Comparison of ENCODE assay signal across 8 cellular contexts in the genomic region with DNA sequence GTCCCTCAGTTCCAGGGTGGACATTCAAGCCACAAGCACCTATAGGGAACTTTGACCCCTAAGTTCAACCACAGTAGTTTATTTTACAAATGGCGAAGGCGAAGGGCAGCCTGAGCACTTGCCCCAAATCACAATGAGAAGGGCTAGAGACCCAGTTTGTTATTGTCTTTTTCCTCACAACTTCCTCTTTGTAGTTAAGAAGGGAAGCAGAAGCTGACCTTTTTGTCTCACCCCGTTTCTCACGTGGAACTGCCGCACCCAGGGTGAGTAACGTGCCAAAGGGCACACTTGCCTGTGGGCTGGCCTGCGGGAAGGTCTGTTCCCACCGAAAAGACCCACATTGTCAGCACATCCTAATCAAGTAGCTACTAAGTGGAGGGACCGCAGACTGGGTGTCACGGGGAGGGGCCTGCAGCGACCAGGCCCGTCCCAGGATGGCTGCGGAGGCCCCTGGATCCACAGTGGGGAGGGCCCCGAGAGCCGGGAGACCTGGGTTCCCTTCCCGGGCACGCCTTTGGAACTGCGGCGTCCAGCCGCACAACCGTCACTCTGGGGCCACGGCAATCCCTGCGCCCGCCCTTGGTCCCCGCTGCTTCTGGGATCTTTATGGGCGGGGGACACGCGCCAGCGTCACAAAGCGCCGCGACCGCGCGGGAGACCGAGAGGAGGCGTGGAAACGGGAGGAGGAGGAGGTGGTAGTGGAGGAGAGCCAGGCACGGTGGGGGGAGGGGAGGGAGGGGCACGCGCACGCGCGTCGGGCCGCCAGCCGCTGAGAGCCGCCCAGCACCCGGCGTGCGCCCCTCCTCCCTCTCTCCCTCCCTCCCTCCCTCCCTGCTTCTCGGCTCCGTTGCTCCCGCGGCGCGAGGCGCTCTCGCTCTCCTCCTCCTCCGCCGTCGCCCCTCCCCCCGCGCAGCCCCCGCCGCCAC. TPM values are rescaled to one million over a fixed set of nuclear protein-coding genes. Genes with fewer than 3 reads are reported as not detected.
DNase-seq lines count a peak whose midpoint lies in the region; ATAC-seq and TF ChIP-seq lines count a peak whose summit lies in the region.

A gene with protein sequence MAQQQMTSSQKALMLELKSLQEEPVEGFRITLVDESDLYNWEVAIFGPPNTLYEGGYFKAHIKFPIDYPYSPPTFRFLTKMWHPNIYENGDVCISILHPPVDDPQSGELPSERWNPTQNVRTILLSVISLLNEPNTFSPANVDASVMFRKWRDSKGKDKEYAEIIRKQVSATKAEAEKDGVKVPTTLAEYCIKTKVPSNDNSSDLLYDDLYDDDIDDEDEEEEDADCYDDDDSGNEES (plus strand): TSS at position 834 of the 926 bp plus-strand sequence. CDS start 598 bp downstream, outside the sequence.

- peaks cover 48% of the 10 kb centered on the region for H3K4me1 Mint-ChIP-seq in T-helper 2 cell treated with Interferon-gamma antibody and Interleukin-4, amounts not matched to agents 5 μg/mL and 100 μg/mL, for 36 hours (ENCODE audit: low read depth)

- ATAC-seq in GM18505 (IDR thresholded peaks at IDR 0.05; ENCODE audit: unreplicated experiment) (peak; percentile 52), HG02973 (IDR thresholded peaks at IDR 0.05; ENCODE audit: unreplicated experiment) (peak; percentile 39), right cardiac atrium (peak; percentile 91 to 94)

- peak within 1 kb of the TSS; percentile 86 for H3K9ac ChIP-seq in rectal smooth muscle tissue (ENCODE audit: low read length)

- H3K36me3 ChIP-seq in ascending aorta (no peaks in the 10 kb centered on the region), rectal smooth muscle tissue (ENCODE audit: control insufficient read depth, insufficient read depth, low read length) (no peaks in the 10 kb centered on the region), vagina (no peaks in the 10 kb centered on the region)

- TF ChIP-seq CTCF in ascending aorta (IDR thresholded peaks at IDR 0.05), result no peak
- TF ChIP-seq CTCF in vagina (IDR thresholded peaks at IDR 0.05), result no peak

- DNase-seq in NCI-H2029 (lab: John Stamatoyannopoulos, UW) (peak; percentile 90), ascending aorta (ENCODE audit: low spot score in 2 of 2) (peak; percentile 68 to 95), right cardiac atrium (peak; percentile 94 to 97 (median 96)), vagina (ENCODE audit: extremely low spot score in 2 of 2) (peak in 1 of 2 donors; percentile 94)
- DNase-seq in T-helper 2 cell treated with Interferon-gamma antibody and Interleukin-4, amounts not matched to agents 5 μg/mL and 100 μg/mL, for 36 hours (ENCODE audit: low spot score), result peak; percentile 89

- WGBS in right cardiac atrium, result 2% methylated on average over 61 of the region's 66 CpGs

- peaks cover 0 to 25% of the 10 kb centered on the region in 2 donors for H3K4me1 ChIP-seq in ascending aorta
- H3K4me1 ChIP-seq in right cardiac atrium (ENCODE audit: control insufficient read depth, insufficient read depth, low read length), result no peaks in the 10 kb centered on the region
- peaks cover 16% of the 10 kb centered on the region for H3K4me1 ChIP-seq in rectal smooth muscle tissue (ENCODE audit: control insufficient read depth, insufficient read depth, low read length)
- peaks cover 54% of the 10 kb centered on the region for H3K4me1 ChIP-seq in vagina

- peak; percentile 80 for TF ChIP-seq POLR2A in GM18505 (IDR thresholded peaks at IDR 0.05; ENCODE audit: borderline replicate concordance, extremely low read depth, insufficient read depth, insufficient read length)
- TF ChIP-seq POLR2A in vagina (IDR thresholded peaks at IDR 0.05), result peak in 1 of 2 donors; percentile 67

- no peaks in the 10 kb centered on the region for H3K9me3 Mint-ChIP-seq in T-helper 2 cell treated with Interferon-gamma antibody and Interleukin-4, amounts not matched to agents 5 μg/mL and 100 μg/mL, for 36 hours

- H3K27me3 Mint-ChIP-seq in T-helper 2 cell treated with Interferon-gamma antibody and Interleukin-4, amounts not matched to agents 5 μg/mL and 100 μg/mL, for 36 hours (ENCODE audit: low read depth), result peaks cover 6% of the 10 kb centered on the region

- H3K36me3 Mint-ChIP-seq in T-helper 2 cell treated with Interferon-gamma antibody and Interleukin-4, amounts not matched to agents 5 μg/mL and 100 μg/mL, for 36 hours (ENCODE audit: low read depth), result peaks cover 14% of the 10 kb centered on the region

- intact Hi-C loops in ascending aorta (cut with DNase I) (loop anchor here (1.0 to 10.0 kb wide), 7 partner anchors 20 to 1178 kb away; partner anchors contain the start of genes NFX1, UBAP1 and UBAP2), right cardiac atrium (cut with DNase I) (loop anchor here in 1 of 4 donors (5.0 kb wide), 1 partner anchor 36 kb away; no protein-coding TSS in a partner anchor), vagina (cut with DNase I) (loop anchor here (5.0 kb wide), 1 partner anchor 36 kb away; no protein-coding TSS in a partner anchor)

- H3K27ac ChIP-seq in ascending aorta (peak within 1 kb of the TSS; percentile 99 to 100), right cardiac atrium (ENCODE audit: low read length) (peak within 1 kb of the TSS; percentile 100), rectal smooth muscle tissue (ENCODE audit: low read depth, low read length) (peak within 1 kb of the TSS; percentile 98), vagina (peak within 1 kb of the TSS; percentile 100)

- H3K27ac Mint-ChIP-seq in T-helper 2 cell treated with Interferon-gamma antibody and Interleukin-4, amounts not matched to agents 5 μg/mL and 100 μg/mL, for 36 hours, result peak within 1 kb of the TSS; percentile 98

- peak within 1 kb of the TSS; percentile 87 for H3K4me3 Mint-ChIP-seq in T-helper 2 cell treated with Interferon-gamma antibody and Interleukin-4, amounts not matched to agents 5 μg/mL and 100 μg/mL, for 36 hours

- H3K9me3 ChIP-seq in ascending aorta (no peaks in the 10 kb centered on the region), right cardiac atrium (ENCODE audit: control insufficient read depth, low read length) (no peaks in the 10 kb centered on the region), vagina (no peaks in the 10 kb centered on the region)

- peak within 1 kb of the TSS; percentile 85 to 95 for H3K4me3 ChIP-seq in ascending aorta
- peak within 1 kb of the TSS; percentile 99 for H3K4me3 ChIP-seq in right cardiac atrium (ENCODE audit: low read length)
- peak within 1 kb of the TSS; percentile 95 for H3K4me3 ChIP-seq in rectal smooth muscle tissue (ENCODE audit: low read length)
- peak within 1 kb of the TSS; percentile 97 to 98 for H3K4me3 ChIP-seq in vagina

- H3K27me3 ChIP-seq in ascending aorta (no peaks in the 10 kb centered on the region), right cardiac atrium (ENCODE audit: control insufficient read depth, insufficient read depth) (no peaks in the 10 kb centered on the region), rectal smooth muscle tissue (ENCODE audit: control insufficient read depth, insufficient read depth, low read length) (no peaks in the 10 kb centered on the region), vagina (no peaks in the 10 kb centered on the region)

RNA-seq across cellular contexts. Expression of the gene that starts here (rescaled TPM):
- total RNA-seq in ascending aorta (7.2 TPM), right cardiac atrium (10 to 100 TPM; 34.9 to 43.8 (median 38.6) TPM), vagina (20.4 TPM)
- 23.9 TPM for polyA plus RNA-seq in right cardiac atrium

Comparison
In these comparisons a context has a peak if more than half of its experiments do, and no peak if none do; other contexts are left out.
1. ATAC-seq: peak in every context shown above with its lines; median percentile 92 in right cardiac atrium; 52 in GM18505; 39 in HG02973.